ENCODE assay signal across 9 cellular contexts in genomic region chr4:56531149-56531770, GRCh38. TPM values are rescaled to one million over a fixed set of nuclear protein-coding genes. Genes with fewer than 3 reads are reported as not detected.
DNase-seq lines count a peak whose midpoint lies in the region; ATAC-seq, FAIRE-seq and TF ChIP-seq lines count a peak whose summit lies in the region.
"Had no signal": no experiment of that assay in that cellular context is flagged by ENCODE, and none has a peak within 500 bp of the region (broad histone marks: within the 10 kb centered on the region; RNA-seq: fewer than 3 reads in every experiment).

No MANE protein-coding gene starts in this region.

- TF ChIP-seq EP300 in GM12878 (IDR thresholded peaks at IDR 0.05; ENCODE audit: borderline replicate concordance in 1 of 2, control insufficient read depth in 1 of 2, low read depth in 2 of 2, low read length in 2 of 2), result no peak
- TF ChIP-seq EP300 in tibial nerve (IDR thresholded peaks at IDR 0.05), result no peak

- H3K27ac ChIP-seq in GM12878 (ENCODE audit: control insufficient read depth, insufficient read depth) (no peak overlapping the region), liver (ENCODE audit: low read depth in 1 of 2, low read length in 2 of 2) (no peak overlapping the region), tibial nerve (no peak overlapping the region)

- H3K4me3 Mint-ChIP-seq in CD14-positive monocyte, result no peak overlapping the region

- no peaks in the 10 kb centered on the region for H4K20me1 ChIP-seq in GM12878 (ENCODE audit: control insufficient read depth, insufficient read depth)

- in situ Hi-C loops in GM12878 (cut with MboI), result no loop called here

- TF ChIP-seq POLR2A in GM12878 (IDR thresholded peaks at IDR 0.05; ENCODE audit: low read depth, low read length) (no peak), tibial nerve (IDR thresholded peaks at IDR 0.05) (no peak)

- H3K9me3 ChIP-seq in GM12878 (replicated peaks; ENCODE audit: control insufficient read depth, insufficient read depth, low read length), result no peaks in the 10 kb centered on the region; the same call in 2 of the 3 replicates
- no peaks in the 10 kb centered on the region for H3K9me3 ChIP-seq in liver (ENCODE audit: control insufficient read depth in 4 of 4, low read length in 3 of 4)
- H3K9me3 ChIP-seq in tibial nerve, result no peaks in the 10 kb centered on the region

- H3K4me2 ChIP-seq in GM12878 (ENCODE audit: control insufficient read depth, insufficient read depth), result peak overlapping the region; percentile 94; the same call in 1 of the 2 replicates

- H3K27ac Mint-ChIP-seq in CD14-positive monocyte, result no peak overlapping the region

- H2AFZ ChIP-seq in GM12878 (ENCODE audit: control insufficient read depth, low read depth, low read length), result no peak overlapping the region; the same call in 1 of the 2 replicates

- H3K36me3 ChIP-seq in GM12878 (ENCODE audit: control insufficient read depth in 2 of 2, insufficient read depth in 2 of 2, low read length in 1 of 2) (no peaks in the 10 kb centered on the region), liver (ENCODE audit: control insufficient read depth in 4 of 4, insufficient read depth in 3 of 4, low read depth in 1 of 4, low read length in 3 of 4) (no peaks in the 10 kb centered on the region), tibial nerve (no peaks in the 10 kb centered on the region)

- intact Hi-C loops in GM12878 (cut with micrococcal nuclease; ENCODE audit: unreplicated experiment), result no loop called here
- intact Hi-C loops in CD14-positive monocyte (cut with micrococcal nuclease), result no loop called here

- no peaks in the 10 kb centered on the region for H3K79me2 ChIP-seq in GM12878 (ENCODE audit: control insufficient read depth, insufficient read depth, low read length)

- DNase-seq in NCI-H2107 treated with DMSO at 0.1 percent for 48 hours (lab: John Stamatoyannopoulos, UW; ENCODE audit: unreplicated experiment) (peak; percentile 2), NCI-H2107 (lab: John Stamatoyannopoulos, UW) (no peak), GM12878 (ENCODE audit: low read depth, low spot score) (no peak), tibial nerve (ENCODE audit: low spot score in 2 of 2) (no peak), activated gamma-delta T cell (lab: John Stamatoyannopoulos, UW) (no peak), NCI-H446 (lab: John Stamatoyannopoulos, UW) (no peak), CD14-positive monocyte (ENCODE audit: low spot score) (no peak)

- TF ChIP-seq CTCF in GM12878 (IDR thresholded peaks at IDR 0.05 in 2 of 3, conservative IDR thresholded peaks at IDR 0.05 in 1 of 3; ENCODE audit: control insufficient read depth in 2 of 3, extremely low read depth in 1 of 3, insufficient read depth in 1 of 3, low read depth in 3 of 3, low read length in 3 of 3) (no peak), liver (IDR thresholded peaks at IDR 0.05; ENCODE audit: low read depth, low read length, missing input control) (no peak), tibial nerve (IDR thresholded peaks at IDR 0.05) (no peak), CD14-positive monocyte (IDR thresholded peaks at IDR 0.05) (no peak)

- H3K9ac ChIP-seq in GM12878 (ENCODE audit: control insufficient read depth, insufficient read depth, low read length), result no peak overlapping the region
- H3K9ac ChIP-seq in liver (ENCODE audit: low read depth in 1 of 2, low read length in 2 of 2), result no peak overlapping the region

- CTCF ChIA-PET in GM12878 (lab: Yijun Ruan, JAX), result no interaction called here

- POLR2A ChIA-PET in GM12878 (lab: Charles Lee), result no interaction called here

- FAIRE-seq in GM12878 (lab: Jason Lieb, UNC), result no peak
- FAIRE-seq: A204.1 had no signal

- no peaks in the 10 kb centered on the region for H3K9me3 Mint-ChIP-seq in CD14-positive monocyte

- no peaks in the 10 kb centered on the region for H3K36me3 Mint-ChIP-seq in CD14-positive monocyte

- 0 out of 2 replicates have a peak overlapping the region, but pooled peaks have one; percentile 67 for H3K4me3 ChIP-seq in GM12878
- peak overlapping the region in 2 of 3 donors; percentile 34 to 59 for H3K4me3 ChIP-seq in liver (ENCODE audit: low read depth in 1 of 3, low read length in 3 of 3)
- H3K4me3 ChIP-seq in tibial nerve, result peak overlapping the region; percentile 58 to 64 (median 62)

- SMC1A ChIA-PET in GM12878 (lab: Charles Lee; ENCODE audit: uncharacterized antibody, unreplicated experiment), result no interaction called here

- TF ChIP-seq RAD21 in GM12878 (IDR thresholded peaks at IDR 0.05; ENCODE audit: insufficient read depth, low read depth, low read length), result no peak
- no peak for TF ChIP-seq RAD21 in liver (IDR thresholded peaks at IDR 0.05)

- RAD21 ChIA-PET in GM12878 (lab: Charles Lee; ENCODE audit: unreplicated experiment), result no interaction called here

- 22% methylated on average over 11 of the region's 11 CpGs for WGBS in GM12878 (ENCODE audit: insufficient coverage, insufficient replicate concordance, low lambda C conversion rate, missing lambda C conversion rate)
- WGBS in liver, result 31% methylated on average over 11 of the region's 11 CpGs
- 28 to 40% methylated on average over 11 of the region's 11 CpGs for WGBS in tibial nerve, 2 donors

- H3K27me3 ChIP-seq in GM12878 (replicated peaks in 1 of 2; ENCODE audit: control insufficient read depth in 2 of 2, insufficient read depth in 2 of 2, low read length in 1 of 2), result peaks cover 2 to 14% of the 10 kb centered on the region in 2 experiments
- H3K27me3 ChIP-seq in liver (ENCODE audit: control insufficient read depth in 4 of 4, insufficient read depth in 4 of 4, low read length in 3 of 4), result peaks cover 0 to 13% (median 0%) of the 10 kb centered on the region in 4 donors
- no peaks in the 10 kb centered on the region for H3K27me3 ChIP-seq in tibial nerve

- H3K4me1 ChIP-seq in GM12878 (ENCODE audit: control insufficient read depth, insufficient read depth, low read length) (no peaks in the 10 kb centered on the region), liver (ENCODE audit: control insufficient read depth in 4 of 4, insufficient read depth in 4 of 4, low read length in 3 of 4) (peaks cover 4 to 7% (median 6%) of the 10 kb centered on the region in 4 donors), tibial nerve (peaks cover 0 to 17% (median 5%) of the 10 kb centered on the region in 4 donors)

- no peak for ATAC-seq in GM12878

- peaks cover 2 to 11% (median 8%) of the 10 kb centered on the region in 3 donors for H3K27me3 Mint-ChIP-seq in CD14-positive monocyte (ENCODE audit: low read depth in 3 of 3)

- peaks cover 4% of the 10 kb centered on the region for H3K4me1 Mint-ChIP-seq in CD14-positive monocyte

- BruUV-seq in GM12878 (replicated peaks; lab: Mats Ljungman, UMichigan), result no TSS peak

TF ChIP-seq in GM12878, 131 proteins besides CTCF, POLR2A, EP300 and RAD21 (continues in another document):
- TF ChIP-seq NFIC (IDR thresholded peaks at IDR 0.05; ENCODE audit: low read depth, low read length), result no peak
- no peak for TF ChIP-seq ESRRA (IDR thresholded peaks at IDR 0.05; ENCODE audit: low read length)
- no peak for TF ChIP-seq RBBP5 (conservative IDR thresholded peaks at IDR 0.05)
- TF ChIP-seq SIN3A (IDR thresholded peaks at IDR 0.05; ENCODE audit: low read depth, low read length), result no peak
- no peak for TF ChIP-seq RB1 (IDR thresholded peaks at IDR 0.05; ENCODE audit: borderline replicate concordance)
- TF ChIP-seq SMARCA5 (IDR thresholded peaks at IDR 0.05), result no peak
- no peak for TF ChIP-seq MEF2B (IDR thresholded peaks at IDR 0.05; ENCODE audit: partially characterized antibody, poor library complexity, severe bottlenecking)
- TF ChIP-seq MEF2A (IDR thresholded peaks at IDR 0.05; ENCODE audit: insufficient read depth, low read depth, low read length), result no peak

TF ChIP-seq in liver, 16 proteins besides CTCF, POLR2A, EP300 and RAD21:
- TF ChIP-seq GABPA (IDR thresholded peaks at IDR 0.05 in 1 of 2, conservative IDR thresholded peaks at IDR 0.05 in 1 of 2) (no peak), MAX (IDR thresholded peaks at IDR 0.05) (no peak), ATF3 (IDR thresholded peaks at IDR 0.05) (no peak)
TF ChIP-seq in liver: peak in this region for 0.

RNA-seq across cellular contexts. Expression of gene ARL9, which starts 25.7 kb away (rescaled TPM):
- total RNA-seq in GM12878 (2013; cell fraction: nucleolus; rRNA removed), result not detected in 2 replicates
- total RNA-seq in GM12878 (2014; rRNA removed), result not detected in 2 replicates
- total RNA-seq in GM12878 (2014; rRNA removed; fragmentation: Illumina TruSeq; extraction: Trizol), result not detected in 2 replicates
- total RNA-seq in GM12878 (2021), result not detected in 2 replicates
- polyA plus RNA-seq in GM12878 (2011; ENCODE audit: low read depth), result not detected
- not detected in 2 replicates for polyA plus RNA-seq in GM12878 (2011; rRNA removed)
- polyA plus RNA-seq in GM12878 (2011; cell fraction: cytosol; rRNA removed), result 0.03 TPM in 1 of 2 replicates, not detected in the other
- not detected in 2 replicates for polyA plus RNA-seq in GM12878 (2011; cell fraction: nucleus; rRNA removed)
- not detected in 2 replicates for polyA plus RNA-seq in GM12878 (2012)
- not detected in 2 replicates for polyA plus RNA-seq in GM12878 (2014; fragmentation: Illumina TruSeq; extraction: Trizol)
- not detected for polyA plus RNA-seq in GM12878 (2014; fragmentation: Nextera tagmentation; extraction: Ambion mirVana)
- polyA plus RNA-seq in GM12878 (2014; rRNA removed), result not detected in 2 replicates
- polyA plus RNA-seq in GM12878 (2016; fragmentation: Nextera tagmentation; extraction: Ambion mirVana), result not detected
- polyA minus RNA-seq in GM12878 (2011; rRNA and poly(A)+ RNA removed), result 0.15 TPM in 1 of 2 replicates, not detected in the other
- not detected in 2 replicates for polyA minus RNA-seq in GM12878 (2011; cell fraction: cytosol; rRNA and poly(A)+ RNA removed)
- polyA minus RNA-seq in GM12878 (2011; cell fraction: nucleus; rRNA and poly(A)+ RNA removed), result not detected in 2 replicates
- under 1 TPM; 0.08 to 0.61 TPM for total RNA-seq in liver
- under 1 TPM in 1 of 2 donors, not detected in 1; 0.10 TPM for polyA plus RNA-seq in liver
- 1 to 10 TPM in 1 of 4 donors, under 1 TPM in 2, not detected in 1; 0.60 to 1.5 (median 0.87) TPM for total RNA-seq in tibial nerve
- polyA plus RNA-seq in CD14-positive monocyte, result not detected
